ENCODE assay signal across 28 cellular contexts in genomic region chr5:142479150-142479549, GRCh38.
DNase-seq lines count a peak whose midpoint lies in the region; ATAC-seq, FAIRE-seq and TF ChIP-seq lines count a peak whose summit lies in the region.
"Had no signal": no experiment of that assay in that cellular context is flagged by ENCODE, and none has a peak within 500 bp of the region (broad histone marks: within the 10 kb centered on the region; RNA-seq: fewer than 3 reads in every experiment).

No MANE protein-coding gene starts in this region.

- H3K79me2 ChIP-seq in K562 (ENCODE audit: control insufficient read depth, insufficient read depth, low read length), result no peaks in the 10 kb centered on the region

- H3K4me2 ChIP-seq in K562 (ENCODE audit: insufficient read depth, low read length), result no peak overlapping the region
- H3K4me2 ChIP-seq: BLaER1 had no signal

- in situ Hi-C loops in K562 (cut with MboI), result no loop called here

- no peaks in the 10 kb centered on the region for H3K9me1 ChIP-seq in K562 (ENCODE audit: control insufficient read depth, insufficient read depth, low read length)

- peaks cover 0 to 5% of the 10 kb centered on the region in 2 experiments; a peak in 2 of 5 replicates for H3K4me1 ChIP-seq in K562 (replicated peaks in 1 of 2; ENCODE audit: control insufficient read depth in 2 of 2, insufficient read depth in 2 of 2, low read length in 2 of 2)
- peaks cover 8% of the 10 kb centered on the region for H3K4me1 ChIP-seq in endodermal cell (ENCODE audit: control insufficient read depth, insufficient read depth, low read length)
- no peaks in the 10 kb centered on the region for H3K4me1 ChIP-seq in tibial nerve
- H3K4me1 ChIP-seq: BE2C had no signal

- H3K9ac ChIP-seq in K562 (ENCODE audit: insufficient read depth in 1 of 2, low read depth in 2 of 2, low read length in 2 of 2), result no peak overlapping the region
- H3K9ac ChIP-seq in endodermal cell (ENCODE audit: extremely low read depth, low read length, poor library complexity, severe bottlenecking), result no peak overlapping the region
- H3K9ac ChIP-seq: BLaER1 had no signal

- no peaks in the 10 kb centered on the region for H3K36me3 ChIP-seq in K562 (ENCODE audit: control insufficient read depth, insufficient read depth, low read length)
- H3K36me3 ChIP-seq in endodermal cell (ENCODE audit: control insufficient read depth, insufficient read depth, low read length), result no peaks in the 10 kb centered on the region
- no peaks in the 10 kb centered on the region for H3K36me3 ChIP-seq in tibial nerve
- H3K36me3 ChIP-seq: BE2C, BLaER1 had no signal

- no peak for ATAC-seq in K562
- ATAC-seq in stimulated activated effector memory CD8-positive, alpha-beta T cell treated with anti-CD3 and anti-CD28 coated beads, Interleukin-12 subunit alpha, Interleukin-12 subunit beta, amount 100 ng/mL, for 72 hours, result no peak
- no peak for ATAC-seq in activated CD4-positive, alpha-beta T cell treated with anti-CD3 and anti-CD28 coated beads for 36 hours
- ATAC-seq: GM12878 had no signal

- H3K27ac Mint-ChIP-seq in chondrocyte (ENCODE audit: unreplicated experiment) (peak overlapping the region; percentile 22), endodermal cell (no peak overlapping the region)
- H3K27ac Mint-ChIP-seq in stimulated activated effector memory CD8-positive, alpha-beta T cell treated with anti-CD3 and anti-CD28 coated beads, Interleukin-12 subunit alpha, Interleukin-12 subunit beta, amount 100 ng/mL, for 72 hours, result peak overlapping the region; percentile 48
- no peak overlapping the region for H3K27ac Mint-ChIP-seq in activated CD4-positive, alpha-beta T cell treated with anti-CD3 and anti-CD28 coated beads for 36 hours
- H3K27ac Mint-ChIP-seq: CD14-positive monocyte; CD4-positive, alpha-beta memory T cell; CD4-positive, CD25-positive, alpha-beta regulatory T cell had no signal

- TF ChIP-seq RAD21 in K562 (CRISPR knock-in tag; conservative IDR thresholded peaks at IDR 0.05 in 1 of 2, IDR thresholded peaks at IDR 0.05 in 1 of 2), result no peak

- TF ChIP-seq EP300 in K562 (IDR thresholded peaks at IDR 0.05; ENCODE audit: low read length) (no peak), tibial nerve (IDR thresholded peaks at IDR 0.05) (no peak)

- H3K27ac ChIP-seq in K562 (ENCODE audit: extremely low read depth, low read depth, low read length) (no peak overlapping the region), endodermal cell (ENCODE audit: low read depth, low read length) (no peak overlapping the region), tibial nerve (no peak overlapping the region)
- H3K27ac ChIP-seq: BLaER1 had no signal

- no peak overlapping the region for H3K4me3 ChIP-seq in K562
- peak overlapping the region; percentile 24 for H3K4me3 ChIP-seq in endodermal cell (ENCODE audit: low read length)
- H3K4me3 ChIP-seq in tibial nerve, result no peak overlapping the region
- H3K4me3 ChIP-seq: BLaER1, GM12878 had no signal

- H3K4me3 Mint-ChIP-seq in chondrocyte (ENCODE audit: unreplicated experiment) (no peak overlapping the region), endodermal cell (no peak overlapping the region)
- H3K4me3 Mint-ChIP-seq in stimulated activated effector memory CD8-positive, alpha-beta T cell treated with anti-CD3 and anti-CD28 coated beads, Interleukin-12 subunit alpha, Interleukin-12 subunit beta, amount 100 ng/mL, for 72 hours, result no peak overlapping the region
- H3K4me3 Mint-ChIP-seq in activated CD4-positive, alpha-beta T cell treated with anti-CD3 and anti-CD28 coated beads for 36 hours, result no peak overlapping the region
- H3K4me3 Mint-ChIP-seq: CD14-positive monocyte; CD4-positive, alpha-beta memory T cell; CD4-positive, CD25-positive, alpha-beta regulatory T cell; CD8-positive, alpha-beta memory T cell had no signal

- POLR2A ChIA-PET in K562 (lab: Yijun Ruan, JAX), result no interaction called here
- POLR2A ChIA-PET in activated CD4-positive, alpha-beta T cell treated with anti-CD3 and anti-CD28 coated beads for 36 hours (lab: Charles Lee), result no interaction called here

- no peak overlapping the region for H2AFZ ChIP-seq in K562 (ENCODE audit: low read depth, low read length)

- no peak for FAIRE-seq in K562 (lab: Jason Lieb, UNC)
- FAIRE-seq: A204.1, GM12878, GM12892, GM18507 had no signal

- H3K27me3 ChIP-seq in K562 (ENCODE audit: control insufficient read depth in 2 of 2, insufficient read depth in 2 of 2, low read length in 2 of 2) (peaks cover 0 to 13% of the 10 kb centered on the region in 2 experiments; a peak in 2 of 5 replicates), endodermal cell (ENCODE audit: control insufficient read depth, insufficient read depth, low read length, poor library complexity, severe bottlenecking) (no peaks in the 10 kb centered on the region), tibial nerve (no peaks in the 10 kb centered on the region)
- H3K27me3 ChIP-seq: BE2C, BLaER1 had no signal

- H3K4me1 Mint-ChIP-seq in chondrocyte (ENCODE audit: low read depth), result peaks cover 21% of the 10 kb centered on the region
- H3K4me1 Mint-ChIP-seq in endodermal cell, result peaks cover 24% of the 10 kb centered on the region
- no peaks in the 10 kb centered on the region for H3K4me1 Mint-ChIP-seq in stimulated activated effector memory CD8-positive, alpha-beta T cell treated with anti-CD3 and anti-CD28 coated beads, Interleukin-12 subunit alpha, Interleukin-12 subunit beta, amount 100 ng/mL, for 72 hours
- H3K4me1 Mint-ChIP-seq in activated CD4-positive, alpha-beta T cell treated with anti-CD3 and anti-CD28 coated beads for 36 hours, result peaks cover 8% of the 10 kb centered on the region
- H3K4me1 Mint-ChIP-seq: CD14-positive monocyte; CD8-positive, alpha-beta memory T cell had no signal

- intact Hi-C loops in K562 (cut with micrococcal nuclease), result no loop called here
- intact Hi-C loops in activated CD4-positive, alpha-beta T cell treated with anti-CD3 and anti-CD28 coated beads for 36 hours (cut with DNase I, micrococcal nuclease), result no loop called here

- no peaks in the 10 kb centered on the region for H4K20me1 ChIP-seq in K562 (replicated peaks; ENCODE audit: control insufficient read depth, insufficient read depth, low read length)
- H4K20me1 ChIP-seq: BLaER1 had no signal

- TF ChIP-seq POLR2A in K562 (conservative IDR thresholded peaks at IDR 0.05) (no peak), tibial nerve (IDR thresholded peaks at IDR 0.05) (no peak)

- H3K27me3 Mint-ChIP-seq in chondrocyte (ENCODE audit: low read depth) (no peaks in the 10 kb centered on the region), endodermal cell (ENCODE audit: insufficient read depth) (no peaks in the 10 kb centered on the region)
- H3K27me3 Mint-ChIP-seq in activated CD4-positive, alpha-beta T cell treated with anti-CD3 and anti-CD28 coated beads for 36 hours, result no peaks in the 10 kb centered on the region

- no TSS peak for BruUV-seq in K562 (replicated peaks; lab: Mats Ljungman, UMichigan)

- H3K9me3 Mint-ChIP-seq in chondrocyte (ENCODE audit: low read depth) (peaks cover 10% of the 10 kb centered on the region), endodermal cell (peaks cover 21% of the 10 kb centered on the region)
- peaks cover 5% of the 10 kb centered on the region for H3K9me3 Mint-ChIP-seq in stimulated activated effector memory CD8-positive, alpha-beta T cell treated with anti-CD3 and anti-CD28 coated beads, Interleukin-12 subunit alpha, Interleukin-12 subunit beta, amount 100 ng/mL, for 72 hours
- peaks cover 11% of the 10 kb centered on the region for H3K9me3 Mint-ChIP-seq in activated CD4-positive, alpha-beta T cell treated with anti-CD3 and anti-CD28 coated beads for 36 hours (ENCODE audit: low read depth)

- CTCF ChIA-PET in K562 (lab: Yijun Ruan, JAX; ENCODE audit: low intra/inter-chr PET ratio), result no interaction called here
- CTCF ChIA-PET in activated CD4-positive, alpha-beta T cell treated with anti-CD3 and anti-CD28 coated beads for 36 hours (lab: Charles Lee), result interaction anchor here (1.2 kb wide), 1 partner anchor 70 kb away, joined by 4 read pairs; no protein-coding TSS in a partner anchor

- DNase-seq in K562 (ENCODE audit: extremely low read depth in 1 of 4, low spot score in 3 of 4) (no peak), chondrocyte (ENCODE audit: low spot score) (no peak), endodermal cell (no peak), tibial nerve (ENCODE audit: low spot score in 2 of 2) (no peak), hepatic stellate cell (ENCODE audit: low spot score) (no peak)
- DNase-seq in stimulated activated effector memory CD8-positive, alpha-beta T cell treated with anti-CD3 and anti-CD28 coated beads, Interleukin-12 subunit alpha, Interleukin-12 subunit beta, amount 100 ng/mL, for 72 hours (ENCODE audit: low spot score in 2 of 2), result no peak
- DNase-seq in activated CD4-positive, alpha-beta T cell treated with anti-CD3 and anti-CD28 coated beads for 36 hours, result no peak
- DNase-seq: 8988T; ACHN; BE2C; C1 segment of cervical spinal cord; CD4-positive, alpha-beta memory T cell; CD4-positive, CD25-positive, alpha-beta regulatory T cell; CD8-positive, alpha-beta memory T cell; COR-L47; DMS 273 treated with DMSO at 0.1 percent for 48 hours; DMS153; DMS53; DMS79; DND-41; EL; GDM1 had no signal

- no peak for TF ChIP-seq CTCF in K562 (IDR thresholded peaks at IDR 0.05 in 2 of 3, conservative IDR thresholded peaks at IDR 0.05 in 1 of 3; ENCODE audit: insufficient read depth in 2 of 3, low read depth in 1 of 3, low read length in 3 of 3)
- no peak for TF ChIP-seq CTCF in chondrocyte (IDR thresholded peaks at IDR 0.05)
- TF ChIP-seq CTCF in endodermal cell (conservative IDR thresholded peaks at IDR 0.05), result no peak
- no peak for TF ChIP-seq CTCF in tibial nerve (IDR thresholded peaks at IDR 0.05)

- H3K9me3 ChIP-seq in K562 (replicated peaks; ENCODE audit: control insufficient read depth, insufficient read depth, low read depth, low read length) (no peaks in the 10 kb centered on the region), endodermal cell (ENCODE audit: control insufficient read depth, low read length) (peaks cover 10% of the 10 kb centered on the region), tibial nerve (peaks cover 0 to 8% (median 1%) of the 10 kb centered on the region in 4 donors)
- H3K9me3 ChIP-seq: BE2C had no signal

- H3K36me3 Mint-ChIP-seq in chondrocyte (ENCODE audit: low read depth) (no peaks in the 10 kb centered on the region), endodermal cell (ENCODE audit: low read depth) (peaks cover 20% of the 10 kb centered on the region)
- H3K36me3 Mint-ChIP-seq in stimulated activated effector memory CD8-positive, alpha-beta T cell treated with anti-CD3 and anti-CD28 coated beads, Interleukin-12 subunit alpha, Interleukin-12 subunit beta, amount 100 ng/mL, for 72 hours, result no peaks in the 10 kb centered on the region
- H3K36me3 Mint-ChIP-seq in activated CD4-positive, alpha-beta T cell treated with anti-CD3 and anti-CD28 coated beads for 36 hours (ENCODE audit: low read depth), result no peaks in the 10 kb centered on the region
- H3K36me3 Mint-ChIP-seq: CD14-positive monocyte; CD4-positive, CD25-positive, alpha-beta regulatory T cell had no signal

TF ChIP-seq in K562, 482 proteins besides CTCF, POLR2A, EP300 and RAD21 (continues in another document):
- TF ChIP-seq JUN (IDR thresholded peaks at IDR 0.05; ENCODE audit: borderline replicate concordance, low read depth, low read length) (no peak), JUN (CRISPR knock-in tag; IDR thresholded peaks at IDR 0.05; ENCODE audit: borderline replicate concordance) (no peak)

Comparison
In these comparisons a context has a peak if more than half of its experiments do, and no peak if none do; other contexts are left out.
1. H3K27ac Mint-ChIP-seq: peak in chondrocyte (single experiment) and stimulated activated effector memory CD8-positive, alpha-beta T cell treated with anti-CD3 and anti-CD28 coated beads, Interleukin-12 subunit alpha, Interleukin-12 subunit beta, amount 100 ng/mL, for 72 hours (single experiment); none in endodermal cell (single experiment) and activated CD4-positive, alpha-beta T cell treated with anti-CD3 and anti-CD28 coated beads for 36 hours (single experiment).